8 cellular contexts compared by ENCODE assay signal in the genomic region with DNA sequence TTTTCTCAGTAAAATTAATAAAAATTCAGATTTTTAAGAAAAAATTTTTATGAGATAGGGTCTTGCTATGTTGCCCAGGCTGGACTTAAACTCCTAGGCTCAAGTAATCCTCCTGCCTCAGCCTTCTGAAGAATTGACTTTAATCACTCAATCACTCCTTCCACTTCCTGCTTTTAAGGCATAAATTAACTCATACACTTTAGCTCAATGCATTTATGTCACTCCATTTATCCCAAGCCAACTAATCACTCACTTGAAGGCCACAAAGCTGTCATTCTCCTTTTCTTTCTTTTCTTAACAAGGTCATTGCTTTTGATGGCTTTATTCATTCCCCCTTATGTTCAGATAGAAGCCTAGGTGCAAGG. TPM values are rescaled to one million over a fixed set of nuclear protein-coding genes. Genes with fewer than 3 reads are reported as not detected.
DNase-seq lines count a peak whose midpoint lies in the region; ATAC-seq and TF ChIP-seq lines count a peak whose summit lies in the region.

No MANE protein-coding gene starts in this region.

- no peak for TF ChIP-seq POLR2A in GM18505 (IDR thresholded peaks at IDR 0.05; ENCODE audit: borderline replicate concordance, extremely low read depth, insufficient read depth, insufficient read length)

- DNase-seq in SK-N-MC (ENCODE audit: low read depth, low spot score) (no peak), foreskin keratinocyte (no peak), NCI-H526 treated with DMSO at 0.1 percent for 48 hours (lab: John Stamatoyannopoulos, UW) (no peak), GOT3 (lab: John Stamatoyannopoulos, UW) (no peak)
- no peak for DNase-seq in stimulated activated effector memory CD8-positive, alpha-beta T cell treated with anti-CD3 and anti-CD28 coated beads, Interleukin-12 subunit alpha, Interleukin-12 subunit beta, amount 100 ng/mL, for 72 hours (ENCODE audit: low spot score in 2 of 2)

- TF ChIP-seq CTCF in GM12875 (IDR thresholded peaks at IDR 0.05; ENCODE audit: borderline replicate concordance, insufficient read depth, low read depth, low read length), result no peak
- no peak for TF ChIP-seq CTCF in HEK293 (tag by site-specific recombination; IDR thresholded peaks at IDR 0.05)
- TF ChIP-seq CTCF in foreskin keratinocyte (conservative IDR thresholded peaks at IDR 0.05), result no peak

- H3K36me3 Mint-ChIP-seq in stimulated activated effector memory CD8-positive, alpha-beta T cell treated with anti-CD3 and anti-CD28 coated beads, Interleukin-12 subunit alpha, Interleukin-12 subunit beta, amount 100 ng/mL, for 72 hours, result peaks cover 61% of the 10 kb centered on the region

- H3K4me1 Mint-ChIP-seq in stimulated activated effector memory CD8-positive, alpha-beta T cell treated with anti-CD3 and anti-CD28 coated beads, Interleukin-12 subunit alpha, Interleukin-12 subunit beta, amount 100 ng/mL, for 72 hours, result peaks cover 32% of the 10 kb centered on the region

- CTCF ChIA-PET in HEK293 (lab: Yijun Ruan, JAX), result interaction anchor here (0.6 to 2.8 kb wide), 8 partner anchors 9 to 410 kb away, joined by 3 to 17 read pairs (median 4); no protein-coding TSS in a partner anchor

- ATAC-seq in foreskin keratinocyte (peak; percentile 17), GM18505 (IDR thresholded peaks at IDR 0.05; ENCODE audit: unreplicated experiment) (no peak)
- ATAC-seq in stimulated activated effector memory CD8-positive, alpha-beta T cell treated with anti-CD3 and anti-CD28 coated beads, Interleukin-12 subunit alpha, Interleukin-12 subunit beta, amount 100 ng/mL, for 72 hours, result peak; percentile 5

- no peaks in the 10 kb centered on the region for H3K4me1 ChIP-seq in HEK293 (ENCODE audit: control insufficient read depth, insufficient read depth, low read length)
- no peaks in the 10 kb centered on the region for H3K4me1 ChIP-seq in foreskin keratinocyte

- H3K4me3 ChIP-seq in GM12875 (ENCODE audit: low read depth, low read length), result peak overlapping the region; percentile 87
- peak overlapping the region; percentile 89 for H3K4me3 ChIP-seq in HEK293 (ENCODE audit: low read depth, low read length)
- H3K4me3 ChIP-seq in SK-N-MC, result peak overlapping the region; percentile 95

- H3K27me3 ChIP-seq in foreskin keratinocyte, result no peaks in the 10 kb centered on the region

- POLR2A ChIA-PET in HEK293 (lab: Yijun Ruan, JAX), result interaction anchor here (0.6 to 1.8 kb wide), 8 partner anchors 19 to 214 kb away, joined by 3 to 18 read pairs (median 4); no protein-coding TSS in a partner anchor

- H3K9ac ChIP-seq in SK-N-MC (ENCODE audit: insufficient read length), result peak overlapping the region; percentile 82

- H3K4me3 Mint-ChIP-seq in stimulated activated effector memory CD8-positive, alpha-beta T cell treated with anti-CD3 and anti-CD28 coated beads, Interleukin-12 subunit alpha, Interleukin-12 subunit beta, amount 100 ng/mL, for 72 hours, result peak overlapping the region; percentile 88

- 0 out of 2 replicates have a peak overlapping the region, but pooled peaks have one; percentile 66 for H3K27ac ChIP-seq in HEK293 (ENCODE audit: extremely low read depth, low read depth, low read length)
- H3K27ac ChIP-seq in SK-N-MC, result no peak overlapping the region
- peak overlapping the region; percentile 66 for H3K27ac ChIP-seq in foreskin keratinocyte

- no peaks in the 10 kb centered on the region for H3K9me3 Mint-ChIP-seq in stimulated activated effector memory CD8-positive, alpha-beta T cell treated with anti-CD3 and anti-CD28 coated beads, Interleukin-12 subunit alpha, Interleukin-12 subunit beta, amount 100 ng/mL, for 72 hours

- H3K9me3 ChIP-seq in HEK293 (ENCODE audit: control insufficient read depth, insufficient read depth, low read depth, low read length) (no peaks in the 10 kb centered on the region), SK-N-MC (ENCODE audit: low read depth, low read length) (no peaks in the 10 kb centered on the region)

- peak overlapping the region; percentile 91 for H3K27ac Mint-ChIP-seq in stimulated activated effector memory CD8-positive, alpha-beta T cell treated with anti-CD3 and anti-CD28 coated beads, Interleukin-12 subunit alpha, Interleukin-12 subunit beta, amount 100 ng/mL, for 72 hours

- peaks cover 13 to 42% of the 10 kb centered on the region in 2 experiments; a peak in 2 of 3 replicates for H3K36me3 ChIP-seq in HEK293 (ENCODE audit: control insufficient read depth in 2 of 2, insufficient read depth in 1 of 2, low read length in 2 of 2)
- peaks cover 20% of the 10 kb centered on the region for H3K36me3 ChIP-seq in SK-N-MC (ENCODE audit: insufficient read depth, low read length)

TF ChIP-seq in HEK293, 187 proteins besides CTCF, POLR2A, EP300 and RAD21:
- TF ChIP-seq ZNF658 (tag by site-specific recombination; IDR thresholded peaks at IDR 0.05) (no peak), ZNF121 (tag by site-specific recombination; IDR thresholded peaks at IDR 0.05) (peak; percentile 94)

RNA-seq across cellular contexts. Expression of a gene that starts 0.9 kb away (rescaled TPM):
- total RNA-seq in foreskin keratinocyte, result 30.3 and 32.6 TPM in 2 replicates
- polyA plus RNA-seq in foreskin keratinocyte, result 20.6 and 21.3 TPM in 2 replicates

RNA-seq across cellular contexts. Expression of a gene that starts 8.5 kb away (rescaled TPM):
- 5.0 and 5.2 TPM in 2 replicates for total RNA-seq in foreskin keratinocyte
- 2.2 and 2.9 TPM in 2 replicates for polyA plus RNA-seq in foreskin keratinocyte

RNA-seq across cellular contexts. Expression of a gene that starts 8.8 kb away (rescaled TPM):
- total RNA-seq in foreskin keratinocyte, result 22.3 and 23.7 TPM in 2 replicates
- polyA plus RNA-seq in foreskin keratinocyte, result 35.3 and 36.3 TPM in 2 replicates

RNA-seq across cellular contexts. Expression of a gene that starts 41.1 kb away (rescaled TPM):
- 0.85 and 2.0 TPM in 2 replicates for total RNA-seq in foreskin keratinocyte
- 1.0 and 1.2 TPM in 2 replicates for polyA plus RNA-seq in foreskin keratinocyte

RNA-seq across cellular contexts. Expression of a gene that starts 42.0 kb away (rescaled TPM):
- total RNA-seq in foreskin keratinocyte, result not detected in 2 replicates
- polyA plus RNA-seq in foreskin keratinocyte, result 0.11 TPM in 1 of 2 replicates, not detected in the other
